ENCODE assay signal across 16 cellular contexts in the genomic region with DNA sequence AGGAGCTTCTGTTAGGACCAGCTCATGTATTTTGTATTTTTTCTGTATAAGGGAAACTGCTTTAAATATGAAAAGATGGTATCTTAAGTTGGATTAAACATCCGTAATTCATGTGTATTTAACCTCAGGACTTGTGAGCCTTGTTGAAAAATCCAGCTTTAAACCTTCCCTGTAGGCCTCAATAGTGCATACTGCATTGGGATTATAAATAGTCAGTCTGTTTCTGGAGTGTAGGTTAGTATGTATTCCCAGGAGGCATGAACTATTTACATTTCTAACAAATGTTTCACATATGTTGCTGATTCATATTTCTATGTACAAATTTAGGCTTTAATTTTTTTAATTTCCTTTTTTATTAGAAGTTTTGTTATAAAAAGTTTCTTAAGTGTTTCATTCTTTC.
DNase-seq lines count a peak whose midpoint lies in the region; ATAC-seq, FAIRE-seq and TF ChIP-seq lines count a peak whose summit lies in the region.
"Had no signal": no experiment of that assay in that cellular context is flagged by ENCODE, and none has a peak within 500 bp of the region (broad histone marks: within the 10 kb centered on the region; RNA-seq: fewer than 3 reads in every experiment).

No MANE protein-coding gene starts in this region.

- intact Hi-C loops in A673 (cut with micrococcal nuclease; ENCODE audit: unreplicated experiment) = no loop called here
- intact Hi-C loops in kidney (cut with DNase I) = no loop called here

- DNase-seq in A673 (ENCODE audit: low spot score) (no peak), GM12865 (ENCODE audit: low read depth) (no peak), RCC 7860 (ENCODE audit: low spot score) (no peak), fibroblast of peridontal ligament (ENCODE audit: extremely low read depth) (peak; percentile 64), frontal cortex (ENCODE audit: low spot score in 2 of 2) (no peak), kidney (no peak)
- DNase-seq: activated CD8-positive, alpha-beta memory T cell treated with anti-CD3 and anti-CD28 coated beads, Interleukin-2, amount 10 ng/mL, durations not matched to agents 7 days and 5 days; activated naive CD4-positive, alpha-beta T cell treated with Interleukin-2 at 50 U/mL for 16 hours; C1 segment of cervical spinal cord; EL; glutamatergic neuron; NCI-H1048; posterior cingulate gyrus had no signal

- no peak for TF ChIP-seq CTCF in A673 (conservative IDR thresholded peaks at IDR 0.05; ENCODE audit: low read depth, low read length)
- TF ChIP-seq CTCF in GM12865 (IDR thresholded peaks at IDR 0.05; ENCODE audit: insufficient read depth, low read depth, low read length, missing control alignments) = no peak
- TF ChIP-seq CTCF in kidney (IDR thresholded peaks at IDR 0.05; ENCODE audit: borderline replicate concordance, extremely low read depth, insufficient read depth) = no peak

- H3K4me3 ChIP-seq in A673 (ENCODE audit: low read depth, low read length, poor library complexity, severe bottlenecking) = no peak overlapping the region
- peak overlapping the region; percentile 54 for H3K4me3 ChIP-seq in GM12865 (ENCODE audit: low read depth, low read length)
- no peak overlapping the region for H3K4me3 ChIP-seq in kidney (ENCODE audit: low read length in 2 of 2)

- peak; percentile 57 for FAIRE-seq in RCC 7860 (lab: Jason Lieb, UNC)
- no peak for FAIRE-seq in frontal cortex (lab: Jason Lieb, UNC)
- no peak for FAIRE-seq in kidney (lab: Jason Lieb, UNC)
- FAIRE-seq: HTR-8/SVneo had no signal

- H3K9me3 ChIP-seq in A673 (ENCODE audit: low read depth, low read length, poor library complexity, severe bottlenecking) = no peaks in the 10 kb centered on the region
- no peaks in the 10 kb centered on the region for H3K9me3 ChIP-seq in kidney (ENCODE audit: control insufficient read depth in 1 of 2, low read length in 2 of 2)

- H3K4me1 ChIP-seq in A673 (ENCODE audit: insufficient read depth, low read length, poor library complexity, severe bottlenecking) (peaks cover 21% of the 10 kb centered on the region), kidney (ENCODE audit: control insufficient read depth in 1 of 2, insufficient read depth in 1 of 2, low read depth in 1 of 2, low read length in 2 of 2) (peaks cover 0 to 7% of the 10 kb centered on the region in 2 donors)

- no TSS peak for BruUV-seq in A673 (replicated peaks; lab: Mats Ljungman, UMichigan)

- no peaks in the 10 kb centered on the region for H3K36me3 ChIP-seq in A673 (ENCODE audit: insufficient read depth, low read length, poor library complexity, severe bottlenecking)
- no peaks in the 10 kb centered on the region for H3K36me3 ChIP-seq in kidney (ENCODE audit: control insufficient read depth in 1 of 2, insufficient read depth in 2 of 2, low read length in 2 of 2)

- POLR2A ChIA-PET in A673 (lab: Charles Lee; ENCODE audit: low non-redundant PET) = no interaction called here

- H3K9ac ChIP-seq in kidney (ENCODE audit: low read length in 2 of 2) = no peak overlapping the region

- ATAC-seq in GM19023 (IDR thresholded peaks at IDR 0.05; ENCODE audit: unreplicated experiment) (no peak), HG03045 (IDR thresholded peaks at IDR 0.05; ENCODE audit: unreplicated experiment) (no peak)
- ATAC-seq: activated CD8-positive, alpha-beta memory T cell treated with anti-CD3 and anti-CD28 coated beads, Interleukin-2, amount 10 ng/mL, durations not matched to agents 7 days and 5 days had no signal

- H3K27ac ChIP-seq in A673 (ENCODE audit: low read depth, low read length, poor library complexity, severe bottlenecking) (peak overlapping the region; percentile 29), kidney (ENCODE audit: low read depth in 2 of 2, low read length in 2 of 2) (no peak overlapping the region)

- no peaks in the 10 kb centered on the region for H3K27me3 ChIP-seq in A673 (replicated peaks; ENCODE audit: insufficient read depth, low read depth, low read length, poor library complexity)

- CTCF ChIA-PET in A673 (lab: Charles Lee) = no interaction called here
